ENCODE assay signal across 11 cellular contexts in the genomic region with DNA sequence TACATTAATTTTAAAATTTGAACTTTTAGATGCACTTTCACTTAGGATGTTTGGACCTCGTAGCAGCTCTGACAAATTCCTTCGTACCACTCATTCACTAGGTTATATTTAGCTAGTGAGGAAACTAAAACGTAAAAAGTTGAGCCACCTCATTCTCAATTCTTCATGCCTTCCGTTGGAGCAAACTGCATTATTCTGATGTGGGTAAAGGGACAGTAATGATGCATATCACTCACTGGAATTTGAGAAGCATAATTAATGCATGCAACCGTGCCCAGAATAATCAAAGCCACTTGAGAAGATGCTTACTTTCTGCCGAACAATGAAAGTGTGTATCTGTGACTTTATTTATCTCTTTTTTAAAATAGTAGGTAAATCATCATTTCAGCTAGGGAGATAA. TPM values are rescaled to one million over a fixed set of nuclear protein-coding genes. Genes with fewer than 3 reads are reported as not detected.
DNase-seq lines count a peak whose midpoint lies in the region; ATAC-seq, FAIRE-seq and TF ChIP-seq lines count a peak whose summit lies in the region.
"Had no signal": no experiment of that assay in that cellular context is flagged by ENCODE, and none has a peak within 500 bp of the region (broad histone marks: within the 10 kb centered on the region; RNA-seq: fewer than 3 reads in every experiment).

No MANE protein-coding gene starts in this region.

- peak overlapping the region; percentile 95 for H3K4me3 Mint-ChIP-seq in activated naive CD8-positive, alpha-beta T cell treated with anti-CD3 and anti-CD28 coated beads for 36 hours

- no peaks in the 10 kb centered on the region for H3K9me1 ChIP-seq in keratinocyte (ENCODE audit: control insufficient read depth, extremely low read depth, insufficient read depth, low read length)

- peaks cover 30% of the 10 kb centered on the region for H3K36me3 ChIP-seq in A673 (ENCODE audit: insufficient read depth, low read length, poor library complexity, severe bottlenecking)
- peaks cover 2 to 10% of the 10 kb centered on the region in 2 experiments for H3K36me3 ChIP-seq in keratinocyte (ENCODE audit: control insufficient read depth in 2 of 2, extremely low read depth in 1 of 2, insufficient read depth in 2 of 2, low read length in 2 of 2)

- H3K4me1 Mint-ChIP-seq in activated naive CD8-positive, alpha-beta T cell treated with anti-CD3 and anti-CD28 coated beads for 36 hours: peaks cover 50% of the 10 kb centered on the region

- DNase-seq in A673 (ENCODE audit: low spot score): peak; percentile 15
- DNase-seq in HCEC 1CT: peak; percentile 38
- no peak for DNase-seq in activated naive CD8-positive, alpha-beta T cell treated with anti-CD3 and anti-CD28 coated beads for 36 hours
- no peak for DNase-seq in keratinocyte (ENCODE audit: low read depth, low spot score)
- no peak for DNase-seq in NCI-H345 (lab: John Stamatoyannopoulos, UW)
- no peak for DNase-seq in NCI-H187 treated with DMSO at 0.1 percent for 48 hours (lab: John Stamatoyannopoulos, UW)
- DNase-seq in DMS153 (lab: John Stamatoyannopoulos, UW): no peak
- DNase-seq: amygdala; NCI-H1105 treated with DMSO at 0.1 percent for 48 hours; stimulated activated CD4-positive, alpha-beta T cell treated with anti-CD3 and anti-CD28 coated beads, Interleukin-15, amount 100 ng/mL, for 24 hours had no signal

- POLR2A ChIA-PET in A673 (lab: Charles Lee; ENCODE audit: low non-redundant PET): no interaction called here

- no peak for ATAC-seq in GM18870 (IDR thresholded peaks at IDR 0.05; ENCODE audit: unreplicated experiment)

- no peak overlapping the region for H3K9ac ChIP-seq in keratinocyte (ENCODE audit: control insufficient read depth, extremely low read depth, insufficient read depth, low read length)

- no peaks in the 10 kb centered on the region for H3K27me3 Mint-ChIP-seq in activated naive CD8-positive, alpha-beta T cell treated with anti-CD3 and anti-CD28 coated beads for 36 hours

- H3K27ac Mint-ChIP-seq in activated naive CD8-positive, alpha-beta T cell treated with anti-CD3 and anti-CD28 coated beads for 36 hours: peak overlapping the region; percentile 100

- no peaks in the 10 kb centered on the region for H4K20me1 ChIP-seq in keratinocyte (ENCODE audit: control insufficient read depth, extremely low read depth, insufficient read depth, low read length)

- no peak overlapping the region for H2AFZ ChIP-seq in keratinocyte (ENCODE audit: control insufficient read depth, low read length)

- CTCF ChIA-PET in A673 (lab: Charles Lee): no interaction called here

- H3K36me3 Mint-ChIP-seq in activated naive CD8-positive, alpha-beta T cell treated with anti-CD3 and anti-CD28 coated beads for 36 hours: peaks cover 46% of the 10 kb centered on the region

- intact Hi-C loops in A673 (cut with micrococcal nuclease; ENCODE audit: unreplicated experiment): no loop called here

- H3K4me3 ChIP-seq in A673 (ENCODE audit: low read depth, low read length, poor library complexity, severe bottlenecking) (peak overlapping the region; percentile 92), keratinocyte (ENCODE audit: control insufficient read depth in 2 of 3, extremely low read depth in 1 of 3, insufficient read depth in 2 of 3, low read depth in 1 of 3, low read length in 3 of 3) (peak overlapping the region in 1 of 3 experiments; percentile 93)

- TF ChIP-seq CTCF in A673 (conservative IDR thresholded peaks at IDR 0.05; ENCODE audit: low read depth, low read length): no peak
- TF ChIP-seq CTCF in keratinocyte (optimal IDR thresholded peaks at IDR 0.05 in 1 of 3, IDR thresholded peaks at IDR 0.05 in 1 of 3, conservative IDR thresholded peaks at IDR 0.05 in 1 of 3; ENCODE audit: extremely low read depth in 1 of 3, insufficient read depth in 2 of 3, low read length in 3 of 3): no peak

- no peaks in the 10 kb centered on the region for H3K9me3 ChIP-seq in A673 (ENCODE audit: low read depth, low read length, poor library complexity, severe bottlenecking)
- H3K9me3 ChIP-seq in keratinocyte (ENCODE audit: control insufficient read depth, low read depth, low read length): no peaks in the 10 kb centered on the region

- H3K4me1 ChIP-seq in A673 (ENCODE audit: insufficient read depth, low read length, poor library complexity, severe bottlenecking) (peaks cover 19% of the 10 kb centered on the region), keratinocyte (ENCODE audit: control insufficient read depth, extremely low read depth, insufficient read depth, low read length) (peaks cover 29% of the 10 kb centered on the region)

- no TSS peak for BruUV-seq in A673 (replicated peaks; lab: Mats Ljungman, UMichigan)

- peak overlapping the region; percentile 100 for H3K4me2 ChIP-seq in keratinocyte (ENCODE audit: control insufficient read depth, extremely low read depth, insufficient read depth, low read depth, low read length)

- dilution Hi-C loops in keratinocyte (cut with MboI; ENCODE audit: extremely low pct_ligation_motif_present, low sequenced_read_pairs): no loop called here

- H3K79me2 ChIP-seq in keratinocyte (ENCODE audit: control insufficient read depth, insufficient read depth, low read length): peaks cover 90% of the 10 kb centered on the region

- no peak overlapping the region for H3K27ac ChIP-seq in A673 (ENCODE audit: low read depth, low read length, poor library complexity, severe bottlenecking)
- no peak overlapping the region for H3K27ac ChIP-seq in keratinocyte (ENCODE audit: control insufficient read depth, insufficient read depth, low read length)

- H3K27me3 ChIP-seq in A673 (replicated peaks; ENCODE audit: insufficient read depth, low read depth, low read length, poor library complexity) (no peaks in the 10 kb centered on the region), keratinocyte (ENCODE audit: control insufficient read depth, extremely low read depth, insufficient read depth, low read length) (no peaks in the 10 kb centered on the region)

- FAIRE-seq in keratinocyte (lab: Jason Lieb, UNC): no peak

- no peaks in the 10 kb centered on the region for H3K9me3 Mint-ChIP-seq in activated naive CD8-positive, alpha-beta T cell treated with anti-CD3 and anti-CD28 coated beads for 36 hours

RNA-seq across cellular contexts. Expression of a gene that starts 2.2 kb away (rescaled TPM):
- total RNA-seq in A673 (2021): 89.5 and 92.3 TPM in 2 replicates
- total RNA-seq in activated naive CD8-positive, alpha-beta T cell treated with anti-CD3 and anti-CD28 coated beads for 36 hours: 100 to 1,000 TPM; 129 to 131 TPM
- polyA plus RNA-seq in keratinocyte: 41.9 to 66.7 TPM (median 48.1 TPM) in 3 replicates
- 5.2 TPM for polyA plus RNA-seq in keratinocyte (2011; ENCODE audit: low read depth)
- 30.4 and 55.7 TPM in 2 replicates for polyA plus RNA-seq in keratinocyte (2011; cell fraction: cytosol; rRNA removed)
- 42.5 and 44.0 TPM in 2 replicates for polyA plus RNA-seq in keratinocyte (2011; cell fraction: nucleus; rRNA removed)
- 23.1 and 28.9 TPM in 2 replicates for polyA plus RNA-seq in keratinocyte (2012; ENCODE audit: low replicate concordance)
- polyA minus RNA-seq in keratinocyte: 49.6 to 95.6 TPM (median 74.7 TPM) in 3 replicates
- 49.5 TPM for polyA minus RNA-seq in keratinocyte (2011; cell fraction: cytosol; rRNA and poly(A)+ RNA removed)
- polyA minus RNA-seq in keratinocyte (2011; cell fraction: nucleus; rRNA and poly(A)+ RNA removed): 27.0 and 38.7 TPM in 2 replicates

RNA-seq across cellular contexts. Expression of a gene that starts 2.7 kb away (rescaled TPM):
- 31.0 and 33.2 TPM in 2 replicates for total RNA-seq in A673 (2021)
- total RNA-seq in activated naive CD8-positive, alpha-beta T cell treated with anti-CD3 and anti-CD28 coated beads for 36 hours: 10 to 100 TPM; 29.7 to 31.2 TPM
- polyA plus RNA-seq in keratinocyte: 2.2 to 4.2 TPM (median 2.7 TPM) in 3 replicates
- polyA plus RNA-seq in keratinocyte (2011; ENCODE audit: low read depth): 6.4 TPM
- polyA plus RNA-seq in keratinocyte (2011; cell fraction: cytosol; rRNA removed): 0.97 and 2.1 TPM in 2 replicates
- polyA plus RNA-seq in keratinocyte (2011; cell fraction: nucleus; rRNA removed): 2.9 and 3.0 TPM in 2 replicates
- polyA plus RNA-seq in keratinocyte (2012; ENCODE audit: low replicate concordance): 2.0 and 2.7 TPM in 2 replicates
- polyA minus RNA-seq in keratinocyte: 3.5 to 11.3 TPM (median 5.9 TPM) in 3 replicates
- 4.4 TPM for polyA minus RNA-seq in keratinocyte (2011; cell fraction: cytosol; rRNA and poly(A)+ RNA removed)
- 5.5 and 11.1 TPM in 2 replicates for polyA minus RNA-seq in keratinocyte (2011; cell fraction: nucleus; rRNA and poly(A)+ RNA removed)

RNA-seq across cellular contexts. Expression of a gene that starts 36.8 kb away (rescaled TPM):
- total RNA-seq in A673 (2021): 0.24 and 0.39 TPM in 2 replicates
- total RNA-seq in activated naive CD8-positive, alpha-beta T cell treated with anti-CD3 and anti-CD28 coated beads for 36 hours: under 1 TPM in 1 of 2 experiments, not detected in 1; 0.22 TPM
- 10.2 to 15.3 TPM (median 13.2 TPM) in 3 replicates for polyA plus RNA-seq in keratinocyte
- 1.5 TPM for polyA plus RNA-seq in keratinocyte (2011; ENCODE audit: low read depth)
- 4.9 TPM in 2 replicates for polyA plus RNA-seq in keratinocyte (2011; cell fraction: cytosol; rRNA removed)
- 25.5 and 31.4 TPM in 2 replicates for polyA plus RNA-seq in keratinocyte (2011; cell fraction: nucleus; rRNA removed)
- polyA plus RNA-seq in keratinocyte (2012; ENCODE audit: low replicate concordance): 2.5 and 10.4 TPM in 2 replicates
- 11.0 to 18.0 TPM (median 16.2 TPM) in 3 replicates for polyA minus RNA-seq in keratinocyte
- 3.6 TPM for polyA minus RNA-seq in keratinocyte (2011; cell fraction: cytosol; rRNA and poly(A)+ RNA removed)
- polyA minus RNA-seq in keratinocyte (2011; cell fraction: nucleus; rRNA and poly(A)+ RNA removed): 4.6 and 14.4 TPM in 2 replicates

Comparison
In these comparisons a context has a peak if more than half of its experiments do, and no peak if none do; other contexts are left out.
1. DNase-seq: peak in A673 (single experiment) and HCEC 1CT (single experiment); none in activated naive CD8-positive, alpha-beta T cell treated with anti-CD3 and anti-CD28 coated beads for 36 hours (single experiment), keratinocyte (single experiment), NCI-H345 (single experiment), NCI-H187 treated with DMSO at 0.1 percent for 48 hours (single experiment) and DMS153 (single experiment).